In genomic region chr3:136861890-136862610, GRCh38 we compare ENCODE assay signal across 1 cellular context.
A peak's percentile ranks its signal among the peaks of the same experiment; 100 is the strongest.
TF ChIP-seq lines count a peak whose summit lies in the region.

Gene NCK1 (plus strand): TSS chr3:136862208. CDS start chr3:136928002, 65,794 bp downstream.

TF ChIP-seq in HEK293, 187 proteins besides CTCF, POLR2A, EP300 and RAD21 (continued from another document and continues in another):
- TF ChIP-seq ZNF513 (tag by site-specific recombination; IDR thresholded peaks at IDR 0.05), result no peak
- TF ChIP-seq ZNF148 (tag by site-specific recombination; IDR thresholded peaks at IDR 0.05; ENCODE audit: borderline replicate concordance), result no peak
- TF ChIP-seq REPIN1 (tag by site-specific recombination; IDR thresholded peaks at IDR 0.05; ENCODE audit: low read depth), result no peak; the same call in 1 of the 2 replicates
- peak; percentile 8; the same call in 1 of the 2 replicates for TF ChIP-seq KLF8 (tag by site-specific recombination; IDR thresholded peaks at IDR 0.05)
- TF ChIP-seq KLF17 (tag by site-specific recombination; IDR thresholded peaks at IDR 0.05), result 0 out of 2 replicates have a peak, but pooled peaks have one; percentile 39
- TF ChIP-seq PRDM2 (tag by site-specific recombination; IDR thresholded peaks at IDR 0.05; ENCODE audit: borderline replicate concordance), result no peak
- peak; percentile 75 for TF ChIP-seq ZFP37 (tag by site-specific recombination; IDR thresholded peaks at IDR 0.05)
- no peak for TF ChIP-seq ZNF239 (tag by site-specific recombination; IDR thresholded peaks at IDR 0.05)
- peak; percentile 25; the same call in 1 of the 2 replicates for TF ChIP-seq PATZ1 (tag by site-specific recombination; IDR thresholded peaks at IDR 0.05)
- peak; percentile 81 for TF ChIP-seq ZXDB (tag by site-specific recombination; IDR thresholded peaks at IDR 0.05)
- peak; percentile 12; the same call in 1 of the 2 replicates for TF ChIP-seq ZFHX2 (tag by site-specific recombination; conservative IDR thresholded peaks at IDR 0.05)
- TF ChIP-seq ZNF423 (tag by site-specific recombination; IDR thresholded peaks at IDR 0.05), result no peak
- TF ChIP-seq SALL2 (tag by site-specific recombination; IDR thresholded peaks at IDR 0.05; ENCODE audit: borderline replicate concordance), result no peak
- TF ChIP-seq SETDB1 (IDR thresholded peaks at IDR 0.05; ENCODE audit: insufficient read length, low read length), result no peak
- TF ChIP-seq ZBTB17 (tag by site-specific recombination; IDR thresholded peaks at IDR 0.05), result peak; percentile 65
- no peak for TF ChIP-seq ELK4 (IDR thresholded peaks at IDR 0.05; ENCODE audit: borderline replicate concordance, low read depth, low read length)
- peak; percentile 67 for TF ChIP-seq YY1 (tag by site-specific recombination; IDR thresholded peaks at IDR 0.05)
- TF ChIP-seq ZNF140 (tag by site-specific recombination; IDR thresholded peaks at IDR 0.05), result no peak
- no peak for TF ChIP-seq ZBTB10 (tag by site-specific recombination; IDR thresholded peaks at IDR 0.05)
- no peak for TF ChIP-seq ZNF473 (tag by site-specific recombination; IDR thresholded peaks at IDR 0.05)
- TF ChIP-seq ZNF664 (tag by site-specific recombination; IDR thresholded peaks at IDR 0.05), result no peak
- TF ChIP-seq ZNF785 (tag by site-specific recombination; IDR thresholded peaks at IDR 0.05), result no peak
- no peak for TF ChIP-seq PRDM1 (tag by site-specific recombination; IDR thresholded peaks at IDR 0.05)
- TF ChIP-seq ZNF571 (tag by site-specific recombination; IDR thresholded peaks at IDR 0.05), result no peak
- TF ChIP-seq RBAK (tag by site-specific recombination; IDR thresholded peaks at IDR 0.05), result no peak
- 0 out of 2 replicates have a peak, but pooled peaks have one; percentile 47 for TF ChIP-seq ZNF324 (tag by site-specific recombination; IDR thresholded peaks at IDR 0.05)
- TF ChIP-seq ZNF692 (tag by site-specific recombination; IDR thresholded peaks at IDR 0.05), result peak; percentile 67; the same call in 1 of the 2 replicates
- 0 out of 2 replicates have a peak, but pooled peaks have one; percentile 65 for TF ChIP-seq ZSCAN5A (tag by site-specific recombination; IDR thresholded peaks at IDR 0.05)
- TF ChIP-seq ZBTB1 (tag by site-specific recombination; IDR thresholded peaks at IDR 0.05), result no peak
- no peak for TF ChIP-seq ZNF19 (tag by site-specific recombination; IDR thresholded peaks at IDR 0.05; ENCODE audit: low read depth)
- no peak for TF ChIP-seq BCL11B (tag by site-specific recombination; IDR thresholded peaks at IDR 0.05; ENCODE audit: low read depth)
- TF ChIP-seq ZNF112 (tag by site-specific recombination; IDR thresholded peaks at IDR 0.05), result no peak
- no peak for TF ChIP-seq ZNF416 (tag by site-specific recombination; IDR thresholded peaks at IDR 0.05)
- TF ChIP-seq ZBTB7A (tag by site-specific recombination; IDR thresholded peaks at IDR 0.05; ENCODE audit: low read depth), result no peak
